26 cellular contexts compared by ENCODE assay signal in genomic region chr11:21346361-21346760, GRCh38.
A peak's percentile ranks its signal among the peaks of the same experiment; 100 is the strongest.
DNase-seq lines count a peak whose midpoint lies in the region; ATAC-seq, FAIRE-seq and TF ChIP-seq lines count a peak whose summit lies in the region.
"Had no signal": no experiment of that assay in that cellular context is flagged by ENCODE, and none has a peak within 500 bp of the region (broad histone marks: within the 10 kb centered on the region; RNA-seq: fewer than 3 reads in every experiment).

No MANE protein-coding gene starts in this region.

- H3K79me2 ChIP-seq in neural progenitor cell (ENCODE audit: low read depth), result no peaks in the 10 kb centered on the region

- TF ChIP-seq CTCF in pancreas (IDR thresholded peaks at IDR 0.05) (no peak), neural progenitor cell (IDR thresholded peaks at IDR 0.05) (no peak)

- H3K27me3 ChIP-seq in pancreas, result no peaks in the 10 kb centered on the region
- H3K27me3 ChIP-seq in neural progenitor cell, result no peaks in the 10 kb centered on the region
- H3K27me3 ChIP-seq: BE2C; BLaER1 treated with 17β-estradiol and CSF1 and Interleukin-3, amounts not matched to agents 10 nM and 100 nM had no signal

- no peak overlapping the region for H3K4me2 ChIP-seq in neural progenitor cell
- H3K4me2 ChIP-seq: A549; BLaER1 treated with 17β-estradiol and CSF1 and Interleukin-3, amounts not matched to agents 10 nM and 100 nM; GM23338 had no signal

- H4K20me1 ChIP-seq in neural progenitor cell (ENCODE audit: low read depth), result no peaks in the 10 kb centered on the region
- H4K20me1 ChIP-seq: BLaER1 treated with 17β-estradiol and CSF1 and Interleukin-3, amounts not matched to agents 10 nM and 100 nM had no signal

- no peaks in the 10 kb centered on the region for H3F3A ChIP-seq in neural progenitor cell (ENCODE audit: low read depth)

- H3K4me3 ChIP-seq in pancreas (no peak overlapping the region), neural progenitor cell (no peak overlapping the region)
- H3K4me3 ChIP-seq: A549; BLaER1 treated with 17β-estradiol and CSF1 and Interleukin-3, amounts not matched to agents 10 nM and 100 nM; GM12878; GM23338 had no signal

- H3K27me3 Mint-ChIP-seq in neural progenitor cell (ENCODE audit: insufficient read depth, low read depth), result no peaks in the 10 kb centered on the region
- H3K27me3 Mint-ChIP-seq: CD4-positive, alpha-beta T cell had no signal

- H3K36me3 ChIP-seq in pancreas, result no peaks in the 10 kb centered on the region
- no peaks in the 10 kb centered on the region for H3K36me3 ChIP-seq in neural progenitor cell
- H3K36me3 ChIP-seq: BE2C; BLaER1 treated with 17β-estradiol and CSF1 and Interleukin-3, amounts not matched to agents 10 nM and 100 nM had no signal

- DNase-seq in pancreas, result no peak
- no peak for DNase-seq in neural progenitor cell (ENCODE audit: low spot score)
- no peak for DNase-seq in stimulated activated CD4-positive, alpha-beta T cell treated with anti-CD3 and anti-CD28 coated beads, Interleukin-4, amount 100 ng/mL, for 4 hours
- no peak for DNase-seq in activated CD4-positive, alpha-beta T cell treated with anti-CD3 and anti-CD28 coated beads, Interleukin-2, amount 50 U/mL, for 4 hours
- DNase-seq: ACHN; AML-193; BE2C; Calu3; CD4-positive, alpha-beta T cell; CD8-positive, alpha-beta memory T cell; COR-L47; DMS153; DND-41; GDM1; H9 had no signal

- H3K4me1 ChIP-seq in pancreas, result no peaks in the 10 kb centered on the region
- no peaks in the 10 kb centered on the region for H3K4me1 ChIP-seq in neural progenitor cell
- H3K4me1 ChIP-seq: A549, BE2C had no signal

- H3K36me3 Mint-ChIP-seq in neural progenitor cell, result no peaks in the 10 kb centered on the region
- H3K36me3 Mint-ChIP-seq: CD14-positive monocyte; CD8-positive, alpha-beta memory T cell had no signal

- FAIRE-seq in A204.1 (lab: Jason Lieb, UNC) (peak; percentile 93), TTC549 (lab: Jason Lieb, UNC) (peak; percentile 82), endometrium (lab: Jason Lieb, UNC) (peak; percentile 67), pancreas (lab: Jason Lieb, UNC) (peak; percentile 86)
- FAIRE-seq: A549, GM12878 had no signal

- H3K27ac Mint-ChIP-seq in neural progenitor cell, result no peak overlapping the region
- H3K27ac Mint-ChIP-seq: CD14-positive monocyte; CD4-positive, alpha-beta T cell; GM23338; H9 had no signal

- H3K9ac ChIP-seq in neural progenitor cell, result no peak overlapping the region
- H3K9ac ChIP-seq: BLaER1 treated with 17β-estradiol and CSF1 and Interleukin-3, amounts not matched to agents 10 nM and 100 nM had no signal

- H2AFZ ChIP-seq in neural progenitor cell (replicated peaks), result no peak overlapping the region
- H2AFZ ChIP-seq: GM23338 had no signal

- no peaks in the 10 kb centered on the region for H3K9me3 ChIP-seq in pancreas
- H3K9me3 ChIP-seq in neural progenitor cell (ENCODE audit: low read depth), result no peaks in the 10 kb centered on the region
- H3K9me3 ChIP-seq: A549; BE2C; BLaER1 treated with 17β-estradiol and CSF1 and Interleukin-3, amounts not matched to agents 10 nM and 100 nM had no signal

- intact Hi-C loops in pancreas (cut with DNase I), result no loop called here

- no peaks in the 10 kb centered on the region for H3K4me1 Mint-ChIP-seq in neural progenitor cell
- H3K4me1 Mint-ChIP-seq: CD14-positive monocyte; CD8-positive, alpha-beta memory T cell; GM23338; H9 had no signal

- ATAC-seq in pancreas (no peak), HG03571 (IDR thresholded peaks at IDR 0.05; ENCODE audit: unreplicated experiment) (no peak)
- ATAC-seq: A549, GM12878, GM23338, HCT116 had no signal

- H3K9me3 Mint-ChIP-seq in neural progenitor cell, result no peaks in the 10 kb centered on the region
- H3K9me3 Mint-ChIP-seq: GM23338, H9 had no signal

- H3K27ac ChIP-seq in pancreas (no peak overlapping the region), neural progenitor cell (no peak overlapping the region)
- H3K27ac ChIP-seq: 22Rv1; A549; BLaER1 treated with 17β-estradiol and CSF1 and Interleukin-3, amounts not matched to agents 10 nM and 100 nM had no signal

- H3K4me3 Mint-ChIP-seq in neural progenitor cell, result no peak overlapping the region
- H3K4me3 Mint-ChIP-seq: CD14-positive monocyte; CD4-positive, alpha-beta T cell; CD8-positive, alpha-beta memory T cell; GM23338; H9 had no signal
